ENCODE assay signal across 17 cellular contexts in the genomic region with DNA sequence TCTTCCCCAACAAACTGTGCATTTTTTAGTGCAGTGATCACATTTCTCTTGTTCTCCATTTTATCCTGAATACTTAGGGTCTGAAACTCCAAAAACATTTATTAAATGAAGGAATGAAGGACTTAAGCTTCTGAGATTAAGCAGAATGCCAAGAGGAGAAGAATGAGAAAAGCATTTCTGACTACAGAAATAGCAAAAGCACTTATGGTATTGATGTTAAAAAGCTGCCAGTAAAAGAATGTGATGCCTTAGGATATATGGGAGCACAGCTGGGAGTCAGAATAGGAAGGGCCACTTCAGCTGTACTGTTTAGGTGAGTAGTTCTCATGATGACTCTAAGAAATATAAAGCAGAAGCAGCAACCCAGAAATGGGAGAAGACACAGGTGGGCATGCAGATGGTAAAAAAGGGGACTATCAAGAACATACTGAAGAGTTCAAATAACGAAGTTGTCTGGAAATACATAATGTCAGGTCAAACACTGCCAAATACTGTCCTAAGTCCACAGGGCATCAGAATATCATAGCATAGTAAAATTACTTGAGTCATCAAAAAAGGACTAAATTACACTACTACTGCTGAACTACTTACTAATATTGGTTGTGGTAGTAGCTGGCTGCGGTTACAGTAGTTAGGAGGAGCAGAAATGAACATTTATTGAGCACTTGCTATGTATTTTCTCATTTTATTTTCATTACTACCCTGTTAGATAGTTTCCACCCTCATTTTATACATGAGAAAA.
DNase-seq lines count a peak whose midpoint lies in the region; ATAC-seq, FAIRE-seq and TF ChIP-seq lines count a peak whose summit lies in the region.
"Had no signal": no experiment of that assay in that cellular context is flagged by ENCODE, and none has a peak within 500 bp of the region (broad histone marks: within the 10 kb centered on the region; RNA-seq: fewer than 3 reads in every experiment).

No MANE protein-coding gene starts in this region.

- in situ Hi-C loops in K562 (cut with MboI) = no loop called here

- no TSS peak for BruUV-seq in K562 (replicated peaks; lab: Mats Ljungman, UMichigan)

- WGBS in A549 (ENCODE audit: missing lambda C conversion rate) = 95% methylated on average over 2 of the region's 2 CpGs
- 83% methylated on average over 2 of the region's 2 CpGs for WGBS in K562 (ENCODE audit: insufficient coverage, low coverage, missing lambda C conversion rate)

- TF ChIP-seq POLR2A in A549 (IDR thresholded peaks at IDR 0.05; ENCODE audit: low read length) (no peak), H54 (IDR thresholded peaks at IDR 0.05; ENCODE audit: low read depth, low read length) (no peak), K562 (conservative IDR thresholded peaks at IDR 0.05) (no peak)

- FAIRE-seq in A549 (lab: Jason Lieb, UNC) = no peak
- peak; percentile 88 for FAIRE-seq in H54 (lab: Jason Lieb, UNC)
- no peak for FAIRE-seq in K562 (lab: Jason Lieb, UNC)
- FAIRE-seq: GM19239 had no signal

- DNase-seq in A549 (ENCODE audit: low read depth in 1 of 2, low spot score in 1 of 2) (no peak), H54 (ENCODE audit: insufficient read length, low spot score) (no peak), K562 (ENCODE audit: extremely low read depth in 1 of 4, low spot score in 3 of 4) (no peak), mesothelial cell of epicardium (ENCODE audit: low spot score in 2 of 2, unreplicated experiment in 2 of 2) (no peak), foreskin fibroblast (no peak), SKM-1 treated with dmso at 0.1 percent for 144 hours (lab: John Stamatoyannopoulos, UW; ENCODE audit: unreplicated experiment) (no peak)
- DNase-seq in activated CD8-positive, alpha-beta T cell treated with anti-CD3 and anti-CD28 coated beads for 36 hours = no peak
- DNase-seq: 8988T; CD8-positive, alpha-beta T cell; DMS 273 treated with DMSO at 0.1 percent for 48 hours; GDM1; GM23248; HCEC 1CT had no signal

- CTCF ChIA-PET in A549 (lab: Yijun Ruan, JAX) (interaction anchor here (0.6 to 2.2 kb wide), 5 partner anchors 10 to 198 kb away, joined by 3 to 8 read pairs (median 4); no protein-coding TSS in a partner anchor), K562 (lab: Yijun Ruan, JAX; ENCODE audit: low intra/inter-chr PET ratio) (no interaction called here)
- CTCF ChIA-PET in activated CD8-positive, alpha-beta T cell treated with anti-CD3 and anti-CD28 coated beads for 36 hours (lab: Charles Lee) = interaction anchor here (1.6 to 1.9 kb wide), 3 partner anchors 11 to 166 kb away, joined by 5 to 9 read pairs (median 5); no protein-coding TSS in a partner anchor

- no peak for TF ChIP-seq EP300 in A549 (IDR thresholded peaks at IDR 0.05)
- TF ChIP-seq EP300 in K562 (IDR thresholded peaks at IDR 0.05; ENCODE audit: low read length) = no peak

- POLR2A ChIA-PET in A549 (lab: Yijun Ruan, JAX) = interaction anchor here (1.2 kb wide), 1 partner anchor 17 kb away, joined by 3 read pairs; no protein-coding TSS in a partner anchor
- POLR2A ChIA-PET in K562 (lab: Yijun Ruan, JAX) = interaction anchor here (1.1 to 1.6 kb wide), 2 partner anchors 14 to 20 kb away, joined by 4 to 5 read pairs; no protein-coding TSS in a partner anchor
- POLR2A ChIA-PET in activated CD8-positive, alpha-beta T cell treated with anti-CD3 and anti-CD28 coated beads for 36 hours (lab: Charles Lee) = no interaction called here

- TF ChIP-seq CTCF in A549 (IDR thresholded peaks at IDR 0.05) (no peak), K562 (IDR thresholded peaks at IDR 0.05 in 2 of 3, conservative IDR thresholded peaks at IDR 0.05 in 1 of 3; ENCODE audit: insufficient read depth in 2 of 3, low read depth in 1 of 3, low read length in 3 of 3) (no peak), mesothelial cell of epicardium (IDR thresholded peaks at IDR 0.05; ENCODE audit: unreplicated experiment) (no peak), foreskin fibroblast (IDR thresholded peaks at IDR 0.05; ENCODE audit: low read depth, low read length) (no peak)
- no peak for TF ChIP-seq CTCF in activated CD8-positive, alpha-beta T cell treated with anti-CD3 and anti-CD28 coated beads for 36 hours (IDR thresholded peaks at IDR 0.05)

- H4K20me1 ChIP-seq in K562 (replicated peaks; ENCODE audit: control insufficient read depth, insufficient read depth, low read length) = no peaks in the 10 kb centered on the region
- H4K20me1 ChIP-seq: BLaER1 treated with 17β-estradiol and CSF1 and Interleukin-3, amounts not matched to agents 10 nM and 100 nM had no signal

- H3K4me1 ChIP-seq in A549 (no peaks in the 10 kb centered on the region), K562 (replicated peaks in 1 of 2; ENCODE audit: control insufficient read depth in 2 of 2, insufficient read depth in 2 of 2, low read length in 2 of 2) (no peaks in the 10 kb centered on the region)
- H3K4me1 ChIP-seq: BLaER1 treated with 17β-estradiol and CSF1 and Interleukin-3, amounts not matched to agents 10 nM and 100 nM had no signal

- H3K4me3 ChIP-seq in A549 (no peak overlapping the region), K562 (no peak overlapping the region), foreskin fibroblast (ENCODE audit: low read depth in 1 of 2, low read length in 2 of 2) (no peak overlapping the region)
- H3K4me3 ChIP-seq: BLaER1 treated with 17β-estradiol and CSF1 and Interleukin-3, amounts not matched to agents 10 nM and 100 nM; GM23248 had no signal

- H3K79me2 ChIP-seq in K562 (ENCODE audit: control insufficient read depth, insufficient read depth, low read length) = no peaks in the 10 kb centered on the region

- H3K36me3 ChIP-seq in K562 (ENCODE audit: control insufficient read depth, insufficient read depth, low read length) = no peaks in the 10 kb centered on the region

- H3K4me2 ChIP-seq in A549 = no peak overlapping the region
- H3K4me2 ChIP-seq in K562 (ENCODE audit: insufficient read depth, low read length) = no peak overlapping the region
- H3K4me2 ChIP-seq: BLaER1 treated with 17β-estradiol and CSF1 and Interleukin-3, amounts not matched to agents 10 nM and 100 nM had no signal

- TF ChIP-seq RAD21 in A549 (conservative IDR thresholded peaks at IDR 0.05 in 1 of 2, IDR thresholded peaks at IDR 0.05 in 1 of 2) (no peak), K562 (CRISPR knock-in tag; conservative IDR thresholded peaks at IDR 0.05 in 1 of 2, IDR thresholded peaks at IDR 0.05 in 1 of 2) (no peak)

- no peak overlapping the region for H2AFZ ChIP-seq in K562 (ENCODE audit: low read depth, low read length)
- H2AFZ ChIP-seq: GM23248 had no signal

- no peaks in the 10 kb centered on the region for H3K9me3 ChIP-seq in A549
- H3K9me3 ChIP-seq in K562 (replicated peaks; ENCODE audit: control insufficient read depth, insufficient read depth, low read depth, low read length) = no peaks in the 10 kb centered on the region

- intact Hi-C loops in K562 (cut with micrococcal nuclease) = no loop called here
- intact Hi-C loops in activated CD8-positive, alpha-beta T cell treated with anti-CD3 and anti-CD28 coated beads for 36 hours (cut with micrococcal nuclease) = no loop called here

- H3K27ac ChIP-seq in A549 (no peak overlapping the region), K562 (ENCODE audit: extremely low read depth, low read depth, low read length) (no peak overlapping the region)
- H3K27ac ChIP-seq: BLaER1 treated with 17β-estradiol and CSF1 and Interleukin-3, amounts not matched to agents 10 nM and 100 nM; GM23248 had no signal

- H3K27me3 ChIP-seq in K562 (ENCODE audit: control insufficient read depth in 2 of 2, insufficient read depth in 2 of 2, low read length in 2 of 2) = no peaks in the 10 kb centered on the region
- H3K27me3 ChIP-seq: BLaER1 treated with 17β-estradiol and CSF1 and Interleukin-3, amounts not matched to agents 10 nM and 100 nM had no signal

- no peak overlapping the region for H3K9ac ChIP-seq in K562 (ENCODE audit: insufficient read depth in 1 of 2, low read depth in 2 of 2, low read length in 2 of 2)
- H3K9ac ChIP-seq: BLaER1 treated with 17β-estradiol and CSF1 and Interleukin-3, amounts not matched to agents 10 nM and 100 nM; GM23248 had no signal

- H3K36me3 Mint-ChIP-seq in mesothelial cell of epicardium = peaks cover 58% of the 10 kb centered on the region
- H3K36me3 Mint-ChIP-seq in activated CD8-positive, alpha-beta T cell treated with anti-CD3 and anti-CD28 coated beads for 36 hours (ENCODE audit: low read depth) = peaks cover 45% of the 10 kb centered on the region

- H3K9me3 Mint-ChIP-seq in mesothelial cell of epicardium = peaks cover 54% of the 10 kb centered on the region
- H3K9me3 Mint-ChIP-seq in activated CD8-positive, alpha-beta T cell treated with anti-CD3 and anti-CD28 coated beads for 36 hours = peaks cover 16% of the 10 kb centered on the region

- no peak overlapping the region for H3K4me3 Mint-ChIP-seq in mesothelial cell of epicardium
- no peak overlapping the region for H3K4me3 Mint-ChIP-seq in activated CD8-positive, alpha-beta T cell treated with anti-CD3 and anti-CD28 coated beads for 36 hours
- H3K4me3 Mint-ChIP-seq: B cell; CD8-positive, alpha-beta T cell had no signal

- ATAC-seq in A549 = no peak
- no peak for ATAC-seq in K562
- no peak for ATAC-seq in activated CD8-positive, alpha-beta T cell treated with anti-CD3 and anti-CD28 coated beads for 36 hours
- no peak for ATAC-seq in GM18867 (IDR thresholded peaks at IDR 0.05; ENCODE audit: unreplicated experiment)
- ATAC-seq: CD8-positive, alpha-beta T cell had no signal

- no peaks in the 10 kb centered on the region for H3K27me3 Mint-ChIP-seq in mesothelial cell of epicardium (ENCODE audit: low read depth)
- H3K27me3 Mint-ChIP-seq in activated CD8-positive, alpha-beta T cell treated with anti-CD3 and anti-CD28 coated beads for 36 hours = no peaks in the 10 kb centered on the region
- H3K27me3 Mint-ChIP-seq: B cell had no signal

- no peaks in the 10 kb centered on the region for H3K9me1 ChIP-seq in K562 (ENCODE audit: control insufficient read depth, insufficient read depth, low read length)

- no peaks in the 10 kb centered on the region for H3K4me1 Mint-ChIP-seq in mesothelial cell of epicardium
- H3K4me1 Mint-ChIP-seq in activated CD8-positive, alpha-beta T cell treated with anti-CD3 and anti-CD28 coated beads for 36 hours (ENCODE audit: low read depth) = no peaks in the 10 kb centered on the region
- H3K4me1 Mint-ChIP-seq: B cell had no signal

- peak overlapping the region; percentile 13 for H3K27ac Mint-ChIP-seq in mesothelial cell of epicardium
- no peak overlapping the region for H3K27ac Mint-ChIP-seq in activated CD8-positive, alpha-beta T cell treated with anti-CD3 and anti-CD28 coated beads for 36 hours
- H3K27ac Mint-ChIP-seq: B cell; CD8-positive, alpha-beta T cell had no signal

TF ChIP-seq in A549, 52 proteins besides CTCF, POLR2A, EP300 and RAD21 (continues in another document):
- TF ChIP-seq NPAS2 (CRISPR knock-in tag; IDR thresholded peaks at IDR 0.05; ENCODE audit: borderline replicate concordance) = no peak
- no peak for TF ChIP-seq RFX5 (IDR thresholded peaks at IDR 0.05)
- peak; percentile 85 for TF ChIP-seq MAFK (IDR thresholded peaks at IDR 0.05; ENCODE audit: partially characterized antibody)
